8 cellular contexts compared by ENCODE assay signal in genomic region chr18:37537868-37538525, GRCh38. TPM values are rescaled to one million over a fixed set of nuclear protein-coding genes. Genes with fewer than 3 reads are reported as not detected.
A peak's percentile ranks its signal among the peaks of the same experiment; 100 is the strongest.
DNase-seq lines count a peak whose midpoint lies in the region; ATAC-seq lines count a peak whose summit lies in the region.

No MANE protein-coding gene starts in this region.

- peaks cover 14% of the 10 kb centered on the region for H3K27me3 Mint-ChIP-seq in activated T-helper 1 cell treated with anti-CD3 and anti-CD28 coated beads, Interleukin-12 subunit alpha, Interleukin-12 subunit beta, Interleukin-2, Interleukin-4 antibody, amounts not matched to agents 30 ng/mL and 10 ng/mL and 1 ng/mL, durations not matched to agents 14 hours and 24 hours and 36 hours (ENCODE audit: insufficient read depth)

- no peaks in the 10 kb centered on the region for H3K36me3 ChIP-seq in trophoblast cell (ENCODE audit: control insufficient read depth in 1 of 2, insufficient read depth in 2 of 2, low read length in 2 of 2)

- H3K23ac ChIP-seq in trophoblast cell (ENCODE audit: low read length), result no peak overlapping the region

- ATAC-seq in HG03280 (IDR thresholded peaks at IDR 0.05; ENCODE audit: unreplicated experiment), result peak; percentile 74
- ATAC-seq in GM21447 (IDR thresholded peaks at IDR 0.05; ENCODE audit: unreplicated experiment), result no peak

- H2AK5ac ChIP-seq in trophoblast cell (ENCODE audit: low read length), result no peak overlapping the region

- H3K18ac ChIP-seq in trophoblast cell (ENCODE audit: low read length), result no peak overlapping the region

- no CpG with 5 or more reads among the region's 23 CpGs for WGBS in trophoblast cell (ENCODE audit: extremely low coverage, insufficient coverage, insufficient read length)

- H2AFZ ChIP-seq in trophoblast cell (ENCODE audit: insufficient read depth, low read length, poor library complexity), result no peak overlapping the region

- H3K9ac ChIP-seq in trophoblast cell (ENCODE audit: low read length), result no peak overlapping the region

- no peak overlapping the region for H3K4ac ChIP-seq in trophoblast cell (ENCODE audit: low read depth, low read length)

- no peak overlapping the region for H2BK120ac ChIP-seq in trophoblast cell (ENCODE audit: insufficient read depth, low read length, poor library complexity)

- no peaks in the 10 kb centered on the region for H3K36me3 Mint-ChIP-seq in activated T-helper 1 cell treated with anti-CD3 and anti-CD28 coated beads, Interleukin-12 subunit alpha, Interleukin-12 subunit beta, Interleukin-2, Interleukin-4 antibody, amounts not matched to agents 30 ng/mL and 10 ng/mL and 1 ng/mL, durations not matched to agents 14 hours and 24 hours and 36 hours (ENCODE audit: low read depth)

- H3K4me1 ChIP-seq in trophoblast cell (ENCODE audit: control insufficient read depth in 1 of 2, insufficient read depth in 2 of 2, low read length in 2 of 2), result no peaks in the 10 kb centered on the region

- H3K79me2 ChIP-seq in trophoblast cell (ENCODE audit: control insufficient read depth, insufficient read depth, low read length, poor library complexity), result no peaks in the 10 kb centered on the region

- H3K4me3 ChIP-seq in trophoblast cell (ENCODE audit: low read depth, low read length), result no peak overlapping the region

- no peaks in the 10 kb centered on the region for H3K27me3 ChIP-seq in trophoblast cell (ENCODE audit: insufficient read depth, low read length)

- no peak overlapping the region for H4K12ac ChIP-seq in trophoblast cell (ENCODE audit: low read depth, low read length)

- H3K27ac ChIP-seq in trophoblast cell (ENCODE audit: low read depth, low read length), result no peak overlapping the region

- H3K27ac Mint-ChIP-seq in activated T-helper 1 cell treated with anti-CD3 and anti-CD28 coated beads, Interleukin-12 subunit alpha, Interleukin-12 subunit beta, Interleukin-2, Interleukin-4 antibody, amounts not matched to agents 30 ng/mL and 10 ng/mL and 1 ng/mL, durations not matched to agents 14 hours and 24 hours and 36 hours, result no peak overlapping the region

- intact Hi-C loops in activated T-helper 1 cell treated with anti-CD3 and anti-CD28 coated beads, Interleukin-12 subunit alpha, Interleukin-12 subunit beta, Interleukin-2, Interleukin-4 antibody, amounts not matched to agents 30 ng/mL and 10 ng/mL and 1 ng/mL, durations not matched to agents 14 hours and 24 hours and 36 hours (cut with micrococcal nuclease), result loop anchor here (1.0 kb wide), 2 partner anchors 94 to 152 kb away; no protein-coding TSS in a partner anchor

- no peak overlapping the region for H2BK5ac ChIP-seq in trophoblast cell (ENCODE audit: low read depth, low read length, poor library complexity)

- H4K91ac ChIP-seq in trophoblast cell (ENCODE audit: low read depth, low read length), result no peak overlapping the region

- H3K79me1 ChIP-seq in trophoblast cell (ENCODE audit: low read length), result no peaks in the 10 kb centered on the region

- H3K9me3 Mint-ChIP-seq in activated T-helper 1 cell treated with anti-CD3 and anti-CD28 coated beads, Interleukin-12 subunit alpha, Interleukin-12 subunit beta, Interleukin-2, Interleukin-4 antibody, amounts not matched to agents 30 ng/mL and 10 ng/mL and 1 ng/mL, durations not matched to agents 14 hours and 24 hours and 36 hours, result no peaks in the 10 kb centered on the region

- no peaks in the 10 kb centered on the region for H3K4me1 Mint-ChIP-seq in activated T-helper 1 cell treated with anti-CD3 and anti-CD28 coated beads, Interleukin-12 subunit alpha, Interleukin-12 subunit beta, Interleukin-2, Interleukin-4 antibody, amounts not matched to agents 30 ng/mL and 10 ng/mL and 1 ng/mL, durations not matched to agents 14 hours and 24 hours and 36 hours (ENCODE audit: low read depth)

- no peak overlapping the region for H3K4me2 ChIP-seq in trophoblast cell (ENCODE audit: low read length)

- H3K4me3 Mint-ChIP-seq in activated T-helper 1 cell treated with anti-CD3 and anti-CD28 coated beads, Interleukin-12 subunit alpha, Interleukin-12 subunit beta, Interleukin-2, Interleukin-4 antibody, amounts not matched to agents 30 ng/mL and 10 ng/mL and 1 ng/mL, durations not matched to agents 14 hours and 24 hours and 36 hours, result no peak overlapping the region

- DNase-seq in COLO829 (ENCODE audit: low spot score) (peak; percentile 59), GM19238 (ENCODE audit: insufficient read length, low spot score) (peak; percentile 76), NCI-H82 (lab: John Stamatoyannopoulos, UW) (peak; percentile 74), globus pallidus (ENCODE audit: low spot score) (peak; percentile 48), trophoblast cell (peak; percentile 44 to 78)
- peak; percentile 21 for DNase-seq in activated T-helper 1 cell treated with anti-CD3 and anti-CD28 coated beads, Interleukin-12 subunit alpha, Interleukin-12 subunit beta, Interleukin-2, Interleukin-4 antibody, amounts not matched to agents 30 ng/mL and 10 ng/mL and 1 ng/mL, durations not matched to agents 14 hours and 24 hours and 36 hours (ENCODE audit: low spot score)

- peaks cover 4% of the 10 kb centered on the region for H3K9me3 ChIP-seq in trophoblast cell (ENCODE audit: insufficient read depth, low read depth, low read length)

- no peak overlapping the region for H4K8ac ChIP-seq in trophoblast cell (ENCODE audit: low read depth, low read length)

- H2BK12ac ChIP-seq in trophoblast cell (ENCODE audit: low read length), result no peak overlapping the region

- H3K14ac ChIP-seq in trophoblast cell (ENCODE audit: low read length), result no peak overlapping the region

RNA-seq across cellular contexts. Expression of gene CELF4, which starts 27.6 kb away (rescaled TPM):
- not detected in 2 replicates for total RNA-seq in activated T-helper 1 cell treated with anti-CD3 and anti-CD28 coated beads, Interleukin-12 subunit alpha, Interleukin-12 subunit beta, Interleukin-2, Interleukin-4 antibody, amounts not matched to agents 30 ng/mL and 10 ng/mL and 1 ng/mL, durations not matched to agents 14 hours and 24 hours and 36 hours
- 0.37 and 0.85 TPM in 2 replicates for polyA plus RNA-seq in trophoblast cell (2013)

Comparison
In these comparisons a context has a peak if more than half of its experiments do, and no peak if none do; other contexts are left out.
1. DNase-seq: peak in every context shown above with its lines; median percentile 76 in GM19238; 74 in NCI-H82; 61 in trophoblast cell; 59 in COLO829; 48 in globus pallidus; 21 in activated T-helper 1 cell treated with anti-CD3 and anti-CD28 coated beads, Interleukin-12 subunit alpha, Interleukin-12 subunit beta, Interleukin-2, Interleukin-4 antibody, amounts not matched to agents 30 ng/mL and 10 ng/mL and 1 ng/mL, durations not matched to agents 14 hours and 24 hours and 36 hours.